In the genomic region with DNA sequence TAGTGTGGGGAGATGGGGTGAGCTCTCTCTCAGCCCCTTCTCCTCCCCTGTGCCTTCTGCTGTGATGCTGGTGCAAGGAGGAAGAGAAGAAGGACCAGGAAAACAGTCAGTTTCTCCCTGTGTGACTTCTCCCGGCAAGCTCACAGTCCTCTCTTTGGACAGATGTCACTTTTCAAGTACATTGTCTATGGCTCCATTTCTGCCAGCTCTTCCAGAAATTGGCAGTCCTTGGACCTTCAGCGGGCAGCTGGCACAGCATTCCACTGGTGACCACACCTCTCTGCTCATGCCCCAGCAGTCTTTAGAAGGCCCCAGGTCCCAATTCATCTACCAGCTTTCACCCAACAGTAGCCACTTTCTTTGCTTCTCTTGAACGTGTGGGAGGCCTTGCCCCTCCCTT, we compare ENCODE assay signal across 1 cellular context.
TF ChIP-seq lines count a peak whose summit lies in the region.

No MANE protein-coding gene starts in this region.

TF ChIP-seq in IMR-90, 13 proteins besides CTCF, POLR2A, EP300 and RAD21 (continued from another document):
- TF ChIP-seq BHLHE40 (IDR thresholded peaks at IDR 0.05; ENCODE audit: low read depth, low read length) (no peak), NFE2L2 (IDR thresholded peaks at IDR 0.05; ENCODE audit: low read depth, low read length) (no peak), RCOR1 (IDR thresholded peaks at IDR 0.05; ENCODE audit: insufficient replicate concordance, low read length) (no peak), MAZ (IDR thresholded peaks at IDR 0.05; ENCODE audit: borderline replicate concordance, low read depth, low read length) (no peak), SMC3 (IDR thresholded peaks at IDR 0.05; ENCODE audit: low read depth, low read length) (no peak), MAFK (IDR thresholded peaks at IDR 0.05; ENCODE audit: low read depth, low read length) (no peak), RFX5 (IDR thresholded peaks at IDR 0.05; ENCODE audit: low read depth, low read length) (no peak), FOS (IDR thresholded peaks at IDR 0.05; ENCODE audit: low read depth, low read length) (no peak), CEBPB (IDR thresholded peaks at IDR 0.05; ENCODE audit: low read depth, low read length) (no peak)
